In genomic region chr3:47381317-47382157, GRCh38 we compare ENCODE assay signal across 8 cellular contexts. TPM values are rescaled to one million over a fixed set of nuclear protein-coding genes. Genes with fewer than 3 reads are reported as not detected.
DNase-seq lines count a peak whose midpoint lies in the region; ATAC-seq, FAIRE-seq and TF ChIP-seq lines count a peak whose summit lies in the region.

No MANE protein-coding gene starts in this region.

- H3K9me3 Mint-ChIP-seq in activated T-helper 17 cell treated with anti-CD3 and anti-CD28 coated beads, Interleukin-2, amount 50 U/mL, for 72 hours = no peaks in the 10 kb centered on the region
- no peaks in the 10 kb centered on the region for H3K9me3 Mint-ChIP-seq in nephron

- H3K36me3 Mint-ChIP-seq in activated T-helper 17 cell treated with anti-CD3 and anti-CD28 coated beads, Interleukin-2, amount 50 U/mL, for 72 hours (ENCODE audit: low read depth) = peaks cover 54% of the 10 kb centered on the region
- H3K36me3 Mint-ChIP-seq in nephron (ENCODE audit: low read depth) = peaks cover 14% of the 10 kb centered on the region

- peak; percentile 8 for DNase-seq in DMS153 (lab: John Stamatoyannopoulos, UW)
- peak; percentile 84 for DNase-seq in HTR-8/SVneo (ENCODE audit: insufficient read length, low spot score)
- peak; percentile 91 for DNase-seq in RKO (ENCODE audit: low spot score)
- DNase-seq in fibroblast of peridontal ligament (ENCODE audit: extremely low read depth) = peak; percentile 77
- peak; percentile 87 for DNase-seq in stimulated activated naive CD8-positive, alpha-beta T cell treated with anti-CD3 and anti-CD28 coated beads, Interleukin-15, Interleukin-2, amounts not matched to agents 100 U/mL and 50 U/mL, for 24 hours

- peaks cover 36% of the 10 kb centered on the region for H3K4me1 Mint-ChIP-seq in activated T-helper 17 cell treated with anti-CD3 and anti-CD28 coated beads, Interleukin-2, amount 50 U/mL, for 72 hours
- peaks cover 35% of the 10 kb centered on the region for H3K4me1 Mint-ChIP-seq in nephron

- no peaks in the 10 kb centered on the region for H3K27me3 Mint-ChIP-seq in activated T-helper 17 cell treated with anti-CD3 and anti-CD28 coated beads, Interleukin-2, amount 50 U/mL, for 72 hours
- H3K27me3 Mint-ChIP-seq in nephron (ENCODE audit: low read depth) = no peaks in the 10 kb centered on the region

- no peak for TF ChIP-seq CTCF in nephron (IDR thresholded peaks at IDR 0.05; ENCODE audit: unreplicated experiment in 3 of 3)

- H3K27ac Mint-ChIP-seq in activated T-helper 17 cell treated with anti-CD3 and anti-CD28 coated beads, Interleukin-2, amount 50 U/mL, for 72 hours = peak overlapping the region; percentile 99
- peak overlapping the region; percentile 96 to 99 (median 99) for H3K27ac Mint-ChIP-seq in nephron

- peak overlapping the region; percentile 94 for H3K4me3 Mint-ChIP-seq in activated T-helper 17 cell treated with anti-CD3 and anti-CD28 coated beads, Interleukin-2, amount 50 U/mL, for 72 hours
- H3K4me3 Mint-ChIP-seq in nephron = peak overlapping the region; percentile 96 to 99 (median 97)

- peak; percentile 60 for FAIRE-seq in HTR-8/SVneo (lab: Jason Lieb, UNC)

- peak; percentile 62 for ATAC-seq in GM21390 (IDR thresholded peaks at IDR 0.05; ENCODE audit: unreplicated experiment)
- ATAC-seq in activated T-helper 17 cell treated with anti-CD3 and anti-CD28 coated beads, Interleukin-2, amount 50 U/mL, for 72 hours (replicated peaks) = peak; percentile 71
- peak; percentile 76 for ATAC-seq in stimulated activated naive CD8-positive, alpha-beta T cell treated with anti-CD3 and anti-CD28 coated beads, Interleukin-15, Interleukin-2, amounts not matched to agents 100 U/mL and 50 U/mL, for 24 hours

RNA-seq across cellular contexts. Expression of gene PTPN23, which starts 0.7 kb away (rescaled TPM):
- total RNA-seq in activated T-helper 17 cell treated with anti-CD3 and anti-CD28 coated beads, Interleukin-2, amount 50 U/mL, for 72 hours = 10 to 100 TPM; 28.7 to 32.0 TPM

Comparison
In these comparisons a context has a peak if more than half of its experiments do, and no peak if none do; other contexts are left out.
1. Peak in every context shown above with its lines: DNase-seq and ATAC-seq.
2. DNase-seq: peak in every context shown above with its lines; median percentile 91 in RKO; 87 in stimulated activated naive CD8-positive, alpha-beta T cell treated with anti-CD3 and anti-CD28 coated beads, Interleukin-15, Interleukin-2, amounts not matched to agents 100 U/mL and 50 U/mL, for 24 hours; 84 in HTR-8/SVneo; 77 in fibroblast of peridontal ligament; 8 in DMS153.